15 cellular contexts compared by ENCODE assay signal in genomic region chr15:60704717-60705116, GRCh38.
DNase-seq lines count a peak whose midpoint lies in the region; ATAC-seq and TF ChIP-seq lines count a peak whose summit lies in the region.
"Had no signal": no experiment of that assay in that cellular context is flagged by ENCODE, and none has a peak within 500 bp of the region (broad histone marks: within the 10 kb centered on the region; RNA-seq: fewer than 3 reads in every experiment).

No MANE protein-coding gene starts in this region.

- no peaks in the 10 kb centered on the region for H3K36me3 ChIP-seq in CD8-positive, alpha-beta T cell (ENCODE audit: insufficient read depth, low read length)
- H3K36me3 ChIP-seq in MM.1S (replicated peaks; ENCODE audit: insufficient read depth, low read length), result no peaks in the 10 kb centered on the region

- H3K4me1 Mint-ChIP-seq in activated T-cell treated with anti-CD3 and anti-CD28 coated beads, Interleukin-2, amount 50 U/mL, for 72 hours (ENCODE audit: low read depth), result peaks cover 44% of the 10 kb centered on the region
- H3K4me1 Mint-ChIP-seq in CD8-positive, alpha-beta T cell (ENCODE audit: low read depth), result peaks cover 13% of the 10 kb centered on the region
- H3K4me1 Mint-ChIP-seq in central memory CD8-positive, alpha-beta T cell, result peaks cover 37% of the 10 kb centered on the region
- H3K4me1 Mint-ChIP-seq in activated naive CD8-positive, alpha-beta T cell treated with anti-CD3 and anti-CD28 coated beads, Interleukin-2, amount 50 U/mL, for 24 hours, result peaks cover 15% of the 10 kb centered on the region
- H3K4me1 Mint-ChIP-seq: CD14-positive monocyte had no signal

- no peaks in the 10 kb centered on the region for H3K79me2 ChIP-seq in MM.1S (ENCODE audit: low read length)

- no peaks in the 10 kb centered on the region for H3F3A ChIP-seq in MM.1S (ENCODE audit: insufficient read depth, low read length)

- no peaks in the 10 kb centered on the region for H3K4me1 ChIP-seq in CD8-positive, alpha-beta T cell (ENCODE audit: insufficient read depth, low read length)
- H3K4me1 ChIP-seq in MM.1S (ENCODE audit: low read length), result no peaks in the 10 kb centered on the region

- H3K9me3 Mint-ChIP-seq in activated T-cell treated with anti-CD3 and anti-CD28 coated beads, Interleukin-2, amount 50 U/mL, for 72 hours, result no peaks in the 10 kb centered on the region
- H3K9me3 Mint-ChIP-seq in CD8-positive, alpha-beta T cell, result no peaks in the 10 kb centered on the region
- H3K9me3 Mint-ChIP-seq in central memory CD8-positive, alpha-beta T cell, result peaks cover 5% of the 10 kb centered on the region
- peaks cover 3% of the 10 kb centered on the region for H3K9me3 Mint-ChIP-seq in activated naive CD8-positive, alpha-beta T cell treated with anti-CD3 and anti-CD28 coated beads, Interleukin-2, amount 50 U/mL, for 24 hours

- no peaks in the 10 kb centered on the region for H3K27me3 ChIP-seq in CD8-positive, alpha-beta T cell (ENCODE audit: insufficient read depth, low read length)
- no peaks in the 10 kb centered on the region for H3K27me3 ChIP-seq in MM.1S (replicated peaks; ENCODE audit: insufficient read depth, low read length)

- H3K4me3 ChIP-seq in CD8-positive, alpha-beta T cell (ENCODE audit: low read depth, low read length), result no peak overlapping the region
- no peak overlapping the region for H3K4me3 ChIP-seq in MM.1S (ENCODE audit: low read length)

- peak in 1 of 2 donors; percentile 10 for DNase-seq in activated T-cell treated with anti-CD3 and anti-CD28 coated beads, Interleukin-2, amount 50 U/mL, for 72 hours
- no peak for DNase-seq in activated T-cell treated with anti-CD3 and anti-CD28 coated beads, Interleukin-2, amount 50 U/mL, for 1 hour
- no peak for DNase-seq in CD8-positive, alpha-beta T cell
- DNase-seq in T-helper 22 cell (ENCODE audit: low read depth) (peak; percentile 17), MM.1S (no peak)
- no peak for DNase-seq in central memory CD8-positive, alpha-beta T cell (ENCODE audit: low spot score in 2 of 2)
- no peak for DNase-seq in activated naive CD8-positive, alpha-beta T cell treated with anti-CD3 and anti-CD28 coated beads, Interleukin-2, amount 50 U/mL, for 24 hours
- DNase-seq: AML-193, HFFc6, KG1, NCI-H1436, NCI-H2029 treated with DMSO at 0.1 percent for 48 hours, NCI-H774, RPMI8226 had no signal

- H3K9me3 ChIP-seq in CD8-positive, alpha-beta T cell (ENCODE audit: low read length), result no peaks in the 10 kb centered on the region
- no peaks in the 10 kb centered on the region for H3K9me3 ChIP-seq in MM.1S (replicated peaks; ENCODE audit: insufficient read depth, low read length)

- H3K27ac Mint-ChIP-seq in activated T-cell treated with anti-CD3 and anti-CD28 coated beads, Interleukin-2, amount 50 U/mL, for 72 hours, result peak overlapping the region; percentile 17
- H3K27ac Mint-ChIP-seq in CD8-positive, alpha-beta T cell, result no peak overlapping the region
- peak overlapping the region; percentile 79 for H3K27ac Mint-ChIP-seq in central memory CD8-positive, alpha-beta T cell (ENCODE audit: low read depth)
- no peak overlapping the region for H3K27ac Mint-ChIP-seq in activated naive CD8-positive, alpha-beta T cell treated with anti-CD3 and anti-CD28 coated beads, Interleukin-2, amount 50 U/mL, for 24 hours
- H3K27ac Mint-ChIP-seq: CD14-positive monocyte, HFFc6 had no signal

- no peaks in the 10 kb centered on the region for H3K27me3 Mint-ChIP-seq in activated T-cell treated with anti-CD3 and anti-CD28 coated beads, Interleukin-2, amount 50 U/mL, for 72 hours (ENCODE audit: low read depth)
- H3K27me3 Mint-ChIP-seq in CD8-positive, alpha-beta T cell (ENCODE audit: low read depth), result no peaks in the 10 kb centered on the region
- H3K27me3 Mint-ChIP-seq in central memory CD8-positive, alpha-beta T cell, result no peaks in the 10 kb centered on the region
- peaks cover 2% of the 10 kb centered on the region for H3K27me3 Mint-ChIP-seq in activated naive CD8-positive, alpha-beta T cell treated with anti-CD3 and anti-CD28 coated beads, Interleukin-2, amount 50 U/mL, for 24 hours

- no peak overlapping the region for H3K27ac ChIP-seq in CD8-positive, alpha-beta T cell (ENCODE audit: low read depth, low read length)
- H3K27ac ChIP-seq in MM.1S (ENCODE audit: low read length), result no peak overlapping the region

- peaks cover 0 to 3% of the 10 kb centered on the region in 2 donors for H3K36me3 Mint-ChIP-seq in activated T-cell treated with anti-CD3 and anti-CD28 coated beads, Interleukin-2, amount 50 U/mL, for 72 hours (ENCODE audit: insufficient read depth in 2 of 2)
- no peaks in the 10 kb centered on the region for H3K36me3 Mint-ChIP-seq in CD8-positive, alpha-beta T cell
- H3K36me3 Mint-ChIP-seq in central memory CD8-positive, alpha-beta T cell (ENCODE audit: insufficient read depth), result peaks cover 2% of the 10 kb centered on the region
- no peaks in the 10 kb centered on the region for H3K36me3 Mint-ChIP-seq in activated naive CD8-positive, alpha-beta T cell treated with anti-CD3 and anti-CD28 coated beads, Interleukin-2, amount 50 U/mL, for 24 hours (ENCODE audit: low read depth)
- H3K36me3 Mint-ChIP-seq: CD14-positive monocyte had no signal

- POLR2A ChIA-PET in CD8-positive, alpha-beta T cell (lab: Charles Lee), result interaction anchor here (1.4 kb wide), 1 partner anchor 23 kb away, joined by 3 read pairs; no protein-coding TSS in a partner anchor

- TF ChIP-seq CTCF in CD8-positive, alpha-beta T cell (IDR thresholded peaks at IDR 0.05), result no peak
- TF ChIP-seq CTCF in MM.1S (IDR thresholded peaks at IDR 0.05; ENCODE audit: low read length), result no peak

- ATAC-seq in activated T-cell treated with anti-CD3 and anti-CD28 coated beads, Interleukin-2, amount 50 U/mL, for 72 hours (replicated peaks in 1 of 2), result peak; percentile 69
- peak; percentile 41 for ATAC-seq in CD8-positive, alpha-beta T cell
- no peak for ATAC-seq in central memory CD8-positive, alpha-beta T cell (replicated peaks; ENCODE audit: extremely low read depth, poor library complexity, severe bottlenecking)
- no peak for ATAC-seq in activated naive CD8-positive, alpha-beta T cell treated with anti-CD3 and anti-CD28 coated beads, Interleukin-2, amount 50 U/mL, for 24 hours

- H3K4me2 ChIP-seq in MM.1S (ENCODE audit: low read depth, low read length), result no peak overlapping the region

- H4K20me1 ChIP-seq in MM.1S (ENCODE audit: insufficient read depth, low read length), result no peaks in the 10 kb centered on the region

- no peak overlapping the region for H3K9ac ChIP-seq in MM.1S (ENCODE audit: low read length)

- H3K4me3 Mint-ChIP-seq in activated T-cell treated with anti-CD3 and anti-CD28 coated beads, Interleukin-2, amount 50 U/mL, for 72 hours, result peak overlapping the region in 1 of 2 donors; percentile 70
- H3K4me3 Mint-ChIP-seq in CD8-positive, alpha-beta T cell, result no peak overlapping the region
- peak overlapping the region; percentile 34 for H3K4me3 Mint-ChIP-seq in central memory CD8-positive, alpha-beta T cell
- H3K4me3 Mint-ChIP-seq in activated naive CD8-positive, alpha-beta T cell treated with anti-CD3 and anti-CD28 coated beads, Interleukin-2, amount 50 U/mL, for 24 hours, result no peak overlapping the region
- H3K4me3 Mint-ChIP-seq: CD14-positive monocyte, HFFc6 had no signal

- H3K9me2 ChIP-seq in MM.1S (replicated peaks; ENCODE audit: insufficient read depth, low read length), result no peaks in the 10 kb centered on the region

- intact Hi-C loops in CD8-positive, alpha-beta T cell (cut with DNase I, micrococcal nuclease), result no loop called here

- CTCF ChIA-PET in CD8-positive, alpha-beta T cell (lab: Charles Lee), result interaction anchor here (1.1 to 2.2 kb wide), 2 partner anchors 13 to 143 kb away, joined by 3 to 5 read pairs; no protein-coding TSS in a partner anchor

- no peak overlapping the region for H2AFZ ChIP-seq in MM.1S (ENCODE audit: low read length)

Comparison
In these comparisons a context has a peak if more than half of its experiments do, and no peak if none do; other contexts are left out.
1. ATAC-seq: peak in activated T-cell treated with anti-CD3 and anti-CD28 coated beads, Interleukin-2, amount 50 U/mL, for 72 hours (2 of 2) and CD8-positive, alpha-beta T cell (single experiment); none in central memory CD8-positive, alpha-beta T cell (single experiment) and activated naive CD8-positive, alpha-beta T cell treated with anti-CD3 and anti-CD28 coated beads, Interleukin-2, amount 50 U/mL, for 24 hours (single experiment).
2. H3K27ac Mint-ChIP-seq: peak in activated T-cell treated with anti-CD3 and anti-CD28 coated beads, Interleukin-2, amount 50 U/mL, for 72 hours (single experiment) and central memory CD8-positive, alpha-beta T cell (single experiment); none in CD8-positive, alpha-beta T cell (single experiment) and activated naive CD8-positive, alpha-beta T cell treated with anti-CD3 and anti-CD28 coated beads, Interleukin-2, amount 50 U/mL, for 24 hours (single experiment).